ENCODE assay signal across 13 cellular contexts in the genomic region with DNA sequence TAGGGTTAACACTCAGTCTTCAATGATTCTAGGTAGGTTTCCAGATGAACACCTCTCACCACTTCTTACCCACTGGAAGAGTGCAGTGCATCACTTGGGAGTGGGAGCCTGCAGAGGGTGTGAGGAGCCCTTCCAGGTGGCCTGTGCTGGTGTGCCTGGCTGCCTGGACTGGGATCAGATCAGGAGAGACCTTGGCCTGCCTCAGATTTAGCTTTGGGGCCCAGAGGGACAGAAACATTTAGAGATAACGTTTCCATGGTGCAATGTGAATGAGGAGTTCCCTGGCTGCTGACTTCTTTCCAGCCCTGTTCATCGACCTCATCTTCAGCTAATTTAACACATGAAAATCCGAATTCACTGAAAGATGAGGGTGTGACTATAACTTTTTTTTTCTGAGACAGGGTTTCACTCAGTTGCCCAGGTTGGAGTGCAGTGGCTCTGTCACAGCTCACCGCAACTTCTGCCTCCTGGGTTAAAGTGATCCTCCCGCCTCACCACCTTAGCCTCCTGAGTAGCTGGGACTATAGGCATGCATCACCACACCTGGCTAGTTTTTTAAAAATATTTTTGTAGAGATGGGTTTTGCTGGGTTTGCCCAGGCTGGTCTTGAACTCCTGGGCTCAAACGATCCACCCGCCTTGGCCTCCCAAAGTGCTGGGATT. TPM values are rescaled to one million over a fixed set of nuclear protein-coding genes. Genes with fewer than 3 reads are reported as not detected.
DNase-seq lines count a peak whose midpoint lies in the region; ATAC-seq, FAIRE-seq and TF ChIP-seq lines count a peak whose summit lies in the region.
"Had no signal": no experiment of that assay in that cellular context is flagged by ENCODE, and none has a peak within 500 bp of the region (broad histone marks: within the 10 kb centered on the region; RNA-seq: fewer than 3 reads in every experiment).

No MANE protein-coding gene starts in this region.

- H3K9me3 Mint-ChIP-seq in activated CD8-positive, alpha-beta T cell treated with anti-CD3 and anti-CD28 coated beads for 36 hours, result no peaks in the 10 kb centered on the region

- H3K27ac ChIP-seq in right cardiac atrium (ENCODE audit: low read length) (peak overlapping the region; percentile 64), gastrocnemius medialis (peak overlapping the region; percentile 57 to 66 (median 64)), brain microvascular endothelial cell (no peak overlapping the region)

- DNase-seq in activated CD8-positive, alpha-beta T cell treated with anti-CD3 and anti-CD28 coated beads for 36 hours, result no peak
- DNase-seq in right cardiac atrium, result peak in 1 of 3 donors; percentile 71
- DNase-seq in gastrocnemius medialis, result no peak
- no peak for DNase-seq in cortex of kidney (lab: John Stamatoyannopoulos, UW)
- no peak for DNase-seq in brain microvascular endothelial cell
- DNase-seq in HTR-8/SVneo (ENCODE audit: insufficient read length, low spot score), result no peak
- DNase-seq: activated CD4-positive, CD25-positive, alpha-beta regulatory T cell; mesendoderm; MM.1S; NCI-H526 had no signal

- no peaks in the 10 kb centered on the region for H3K27me3 ChIP-seq in right cardiac atrium (ENCODE audit: control insufficient read depth, insufficient read depth)
- no peaks in the 10 kb centered on the region for H3K27me3 ChIP-seq in gastrocnemius medialis
- H3K27me3 ChIP-seq in brain microvascular endothelial cell (replicated peaks), result no peaks in the 10 kb centered on the region

- no peak for FAIRE-seq in HTR-8/SVneo (lab: Jason Lieb, UNC)
- FAIRE-seq: colon had no signal

- ATAC-seq in GM18868 (IDR thresholded peaks at IDR 0.05; ENCODE audit: unreplicated experiment) (peak; percentile 45), right cardiac atrium (peak; percentile 51 to 74), gastrocnemius medialis (no peak), GM19328 (IDR thresholded peaks at IDR 0.05; ENCODE audit: unreplicated experiment) (no peak)
- ATAC-seq in activated CD8-positive, alpha-beta T cell treated with anti-CD3 and anti-CD28 coated beads for 36 hours, result no peak

- no peak for TF ChIP-seq CTCF in activated CD8-positive, alpha-beta T cell treated with anti-CD3 and anti-CD28 coated beads for 36 hours (IDR thresholded peaks at IDR 0.05)
- TF ChIP-seq CTCF in gastrocnemius medialis (IDR thresholded peaks at IDR 0.05 in 4 of 5, conservative IDR thresholded peaks at IDR 0.05 in 1 of 5) (no peak), brain microvascular endothelial cell (IDR thresholded peaks at IDR 0.05; ENCODE audit: low read depth, low read length, missing control alignments) (no peak)

- H3K9me3 ChIP-seq in right cardiac atrium (ENCODE audit: control insufficient read depth, low read length) (no peaks in the 10 kb centered on the region), gastrocnemius medialis (no peaks in the 10 kb centered on the region)

- CTCF ChIA-PET in activated CD8-positive, alpha-beta T cell treated with anti-CD3 and anti-CD28 coated beads for 36 hours (lab: Charles Lee), result interaction anchor here (1.6 kb wide), 1 partner anchor 20 kb away, joined by 3 read pairs; no protein-coding TSS in a partner anchor

- no peak overlapping the region for H3K4me3 Mint-ChIP-seq in activated CD8-positive, alpha-beta T cell treated with anti-CD3 and anti-CD28 coated beads for 36 hours

- peaks cover 37% of the 10 kb centered on the region for H3K4me1 ChIP-seq in right cardiac atrium (ENCODE audit: control insufficient read depth, insufficient read depth, low read length)
- peaks cover 72 to 77% of the 10 kb centered on the region in 2 donors for H3K4me1 ChIP-seq in gastrocnemius medialis

- H3K27me3 Mint-ChIP-seq in activated CD8-positive, alpha-beta T cell treated with anti-CD3 and anti-CD28 coated beads for 36 hours, result no peaks in the 10 kb centered on the region

- 61% methylated on average over 7 of the region's 7 CpGs for WGBS in right cardiac atrium

- peak overlapping the region; percentile 32 for H3K27ac Mint-ChIP-seq in activated CD8-positive, alpha-beta T cell treated with anti-CD3 and anti-CD28 coated beads for 36 hours

- H3K4me3 ChIP-seq in right cardiac atrium (ENCODE audit: low read length), result no peak overlapping the region
- H3K4me3 ChIP-seq in gastrocnemius medialis, result no peak overlapping the region
- H3K4me3 ChIP-seq in brain microvascular endothelial cell (ENCODE audit: low read depth, low read length), result no peak overlapping the region

- peaks cover 83% of the 10 kb centered on the region for H3K4me1 Mint-ChIP-seq in activated CD8-positive, alpha-beta T cell treated with anti-CD3 and anti-CD28 coated beads for 36 hours (ENCODE audit: low read depth)

- no peak for TF ChIP-seq POLR2A in gastrocnemius medialis (IDR thresholded peaks at IDR 0.05)

- in situ Hi-C loops in gastrocnemius medialis (cut with MboI; ENCODE audit: low sequenced_read_pairs in 4 of 4), result no loop called here
- in situ Hi-C loops in brain microvascular endothelial cell (cut with HindIII; ENCODE audit: low pct_ligation_motif_present, low sequenced_read_pairs), result no loop called here

- H3K36me3 Mint-ChIP-seq in activated CD8-positive, alpha-beta T cell treated with anti-CD3 and anti-CD28 coated beads for 36 hours (ENCODE audit: low read depth), result peaks cover 57% of the 10 kb centered on the region

- intact Hi-C loops in activated CD8-positive, alpha-beta T cell treated with anti-CD3 and anti-CD28 coated beads for 36 hours (cut with micrococcal nuclease), result no loop called here
- intact Hi-C loops in right cardiac atrium (cut with DNase I), result no loop called here
- intact Hi-C loops in gastrocnemius medialis (cut with DNase I; ENCODE audit: low total_unique reads), result no loop called here

- POLR2A ChIA-PET in activated CD8-positive, alpha-beta T cell treated with anti-CD3 and anti-CD28 coated beads for 36 hours (lab: Charles Lee), result interaction anchor here (0.9 kb wide), 2 partner anchors 10 to 40 kb away, joined by 3 to 4 read pairs; no protein-coding TSS in a partner anchor

- H3K36me3 ChIP-seq in gastrocnemius medialis, result no peaks in the 10 kb centered on the region
- no peaks in the 10 kb centered on the region for H3K36me3 ChIP-seq in brain microvascular endothelial cell (replicated peaks)

RNA-seq across cellular contexts. Expression of a gene that starts 53.6 kb away (rescaled TPM):
- total RNA-seq in activated CD8-positive, alpha-beta T cell treated with anti-CD3 and anti-CD28 coated beads for 36 hours, result 10 to 100 TPM; 35.7 to 36.2 TPM
- total RNA-seq in right cardiac atrium (10 to 100 TPM; 16.5 to 25.9 (median 22.1) TPM), gastrocnemius medialis (10 to 100 TPM; 11.9 to 26.3 (median 16.2) TPM)
- polyA plus RNA-seq in right cardiac atrium, result 9.1 TPM

Comparison
In these comparisons a context has a peak if more than half of its experiments do, and no peak if none do; other contexts are left out.
1. ATAC-seq: peak in GM18868 (single experiment) and right cardiac atrium (2 of 2); none in activated CD8-positive, alpha-beta T cell treated with anti-CD3 and anti-CD28 coated beads for 36 hours (single experiment), gastrocnemius medialis (0 of 2) and GM19328 (single experiment).